ENCODE assay signal across 27 cellular contexts in genomic region chr2:18154812-18155211, GRCh38.
DNase-seq lines count a peak whose midpoint lies in the region; ATAC-seq, FAIRE-seq and TF ChIP-seq lines count a peak whose summit lies in the region.
"Had no signal": no experiment of that assay in that cellular context is flagged by ENCODE, and none has a peak within 500 bp of the region (broad histone marks: within the 10 kb centered on the region; RNA-seq: fewer than 3 reads in every experiment).

No MANE protein-coding gene starts in this region.

- TF ChIP-seq POLR2A in H54 (IDR thresholded peaks at IDR 0.05; ENCODE audit: low read depth, low read length): no peak

- TF ChIP-seq CTCF in AG09309 (IDR thresholded peaks at IDR 0.05; ENCODE audit: control insufficient read depth, insufficient read depth, low read depth, low read length, missing control alignments): peak; percentile 19
- peak; percentile 21 for TF ChIP-seq CTCF in choroid plexus epithelial cell (conservative IDR thresholded peaks at IDR 0.05; ENCODE audit: low read depth, low read length)
- no peak for TF ChIP-seq CTCF in D721Med (IDR thresholded peaks at IDR 0.05; ENCODE audit: insufficient read depth, missing control alignments)

- DNase-seq in AG09309 (ENCODE audit: low read depth) (no peak), LHCN-M2 (ENCODE audit: low read depth) (peak; percentile 36), choroid plexus epithelial cell (ENCODE audit: low read depth) (peak; percentile 25), myocyte (ENCODE audit: low read depth) (peak; percentile 61), NCI-H774 (lab: John Stamatoyannopoulos, UW) (no peak), D721Med (ENCODE audit: insufficient read length, low spot score) (no peak), H54 (ENCODE audit: insufficient read length, low spot score) (no peak)
- DNase-seq: activated CD8-positive, alpha-beta memory T cell treated with anti-CD3 and anti-CD28 coated beads, Interleukin-2, amount 50 U/mL, for 4 hours; activated naive CD8-positive, alpha-beta T cell treated with anti-CD3 and anti-CD28 coated beads for 36 hours; DMS 273 treated with DMSO at 0.1 percent for 48 hours; effector CD4-positive, alpha-beta T cell; GF-D8; Karpas-422; naive B cell; NCI-H1092; NCI-H187 treated with DMSO at 0.1 percent for 48 hours; NCI-H2227 treated with DMSO at 0.1 percent for 48 hours; NCI-H748 treated with DMSO at 0.1 percent for 48 hours; occipital lobe; stomach; T-helper 17 cell; transverse colon had no signal

- FAIRE-seq in D721Med (lab: Jason Lieb, UNC) (no peak), H54 (lab: Jason Lieb, UNC) (no peak)

- H3K4me3 ChIP-seq in AG09309 (ENCODE audit: control insufficient read depth, low read depth, low read length) (no peak overlapping the region), choroid plexus epithelial cell (ENCODE audit: low read depth, low read length) (no peak overlapping the region)
- H3K4me3 ChIP-seq: esophagus muscularis mucosa, right atrium auricular region, stomach, transverse colon had no signal

- no peak for ATAC-seq in GM19035 (IDR thresholded peaks at IDR 0.05; ENCODE audit: unreplicated experiment)
- ATAC-seq: activated T-helper 17 cell treated with anti-CD3 and anti-CD28 coated beads, Interleukin-2, amount 50 U/mL, for 72 hours; Panc1; T-helper 17 cell had no signal

Comparison
In these comparisons a context has a peak if more than half of its experiments do, and no peak if none do; other contexts are left out.
1. DNase-seq: peak in LHCN-M2 (single experiment), choroid plexus epithelial cell (single experiment) and myocyte (single experiment); none in AG09309 (single experiment), NCI-H774 (single experiment), D721Med (single experiment) and H54 (single experiment).